ENCODE assay signal across 14 cellular contexts in genomic region chr11:2882681-2883110, GRCh38. TPM values are rescaled to one million over a fixed set of nuclear protein-coding genes. Genes with fewer than 3 reads are reported as not detected.
DNase-seq lines count a peak whose midpoint lies in the region; ATAC-seq and TF ChIP-seq lines count a peak whose summit lies in the region.
"Had no signal": no experiment of that assay in that cellular context is flagged by ENCODE, and none has a peak within 500 bp of the region (broad histone marks: within the 10 kb centered on the region; RNA-seq: fewer than 3 reads in every experiment).

No MANE protein-coding gene starts in this region.

- H3K4me3 ChIP-seq in lower lobe of right lung (peak overlapping the region; percentile 76), skeletal muscle tissue (ENCODE audit: low read length in 3 of 3) (peak overlapping the region; percentile 35 to 74 (median 70))
- H3K4me3 ChIP-seq: SK-N-MC had no signal

- no TSS peak for BruUV-seq in Calu3 (replicated peaks; lab: Mats Ljungman, UMichigan)

- no peak overlapping the region for H3K27ac ChIP-seq in lower lobe of right lung
- no peak overlapping the region for H3K27ac ChIP-seq in skeletal muscle tissue (ENCODE audit: low read depth, low read length)
- H3K27ac ChIP-seq: HL-60, SK-N-MC had no signal

- peak overlapping the region; percentile 70 for H3K27ac Mint-ChIP-seq in Calu3 (ENCODE audit: unreplicated experiment)
- no peak overlapping the region for H3K27ac Mint-ChIP-seq in activated T-helper 2 cell treated with anti-CD3 and anti-CD28 coated beads, Interferon-gamma antibody, Interleukin-2, Interleukin-4, amounts not matched to agents 10 μg/mL and 5 μg/mL and 100 μg/mL, durations not matched to agents 14 hours and 24 hours and 36 hours
- H3K27ac Mint-ChIP-seq: activated CD4-positive, alpha-beta T cell treated with anti-CD3 and anti-CD28 coated beads, Interleukin-2, amount 10 ng/mL, durations not matched to agents 7 days and 5 days; activated naive CD4-positive, alpha-beta T cell treated with anti-CD3 and anti-CD28 coated beads, Interleukin-2, amount 50 U/mL, for 72 hours had no signal

- H3K9ac ChIP-seq in skeletal muscle tissue (ENCODE audit: low read depth in 1 of 3, low read length in 3 of 3): peak overlapping the region in 1 of 3 donors; percentile 33

- H3K9me3 ChIP-seq in lower lobe of right lung (no peaks in the 10 kb centered on the region), skeletal muscle tissue (ENCODE audit: control insufficient read depth in 3 of 3, low read length in 3 of 3) (peaks cover 0 to 4% (median 0%) of the 10 kb centered on the region in 3 donors)
- H3K9me3 ChIP-seq: tibial artery had no signal

- DNase-seq in Calu3 (no peak), lower lobe of right lung (no peak), SK-N-DZ (ENCODE audit: low spot score) (no peak), glomerular visceral epithelial cell (ENCODE audit: extremely low spot score) (no peak)
- DNase-seq in activated T-helper 2 cell treated with anti-CD3 and anti-CD28 coated beads, Interferon-gamma antibody, Interleukin-2, Interleukin-4, amounts not matched to agents 10 μg/mL and 5 μg/mL and 100 μg/mL, durations not matched to agents 14 hours and 24 hours and 36 hours (ENCODE audit: low spot score): no peak
- DNase-seq: activated CD4-positive, alpha-beta T cell treated with anti-CD3 and anti-CD28 coated beads, Interleukin-2, amount 10 ng/mL, durations not matched to agents 7 days and 5 days; effector memory CD4-positive, alpha-beta T cell had no signal

- no peaks in the 10 kb centered on the region for H3K36me3 ChIP-seq in lower lobe of right lung
- peaks cover 3 to 6% (median 6%) of the 10 kb centered on the region in 3 donors for H3K36me3 ChIP-seq in skeletal muscle tissue (ENCODE audit: control insufficient read depth in 3 of 3, insufficient read depth in 3 of 3, low read length in 3 of 3)

- intact Hi-C loops in Calu3 (cut with micrococcal nuclease; ENCODE audit: unreplicated experiment): loop anchor here (10.0 kb wide), 1 partner anchor 448 kb away; no protein-coding TSS in a partner anchor
- intact Hi-C loops in activated T-helper 2 cell treated with anti-CD3 and anti-CD28 coated beads, Interferon-gamma antibody, Interleukin-2, Interleukin-4, amounts not matched to agents 10 μg/mL and 5 μg/mL and 100 μg/mL, durations not matched to agents 14 hours and 24 hours and 36 hours (cut with micrococcal nuclease): no loop called here
- intact Hi-C loops in lower lobe of right lung (cut with DNase I): no loop called here

- H3K27me3 ChIP-seq in lower lobe of right lung (ENCODE audit: low read depth) (no peaks in the 10 kb centered on the region), skeletal muscle tissue (ENCODE audit: control insufficient read depth in 3 of 3, insufficient read depth in 3 of 3, low read length in 3 of 3) (no peaks in the 10 kb centered on the region)
- H3K27me3 ChIP-seq: tibial artery had no signal

- ATAC-seq in lower lobe of right lung (no peak), HG03565 (IDR thresholded peaks at IDR 0.05; ENCODE audit: unreplicated experiment) (no peak), HG03469 (IDR thresholded peaks at IDR 0.05; ENCODE audit: unreplicated experiment) (no peak)
- ATAC-seq: activated naive CD4-positive, alpha-beta T cell treated with anti-CD3 and anti-CD28 coated beads, Interleukin-2, amount 50 U/mL, for 72 hours had no signal

- CTCF ChIA-PET in Calu3 (lab: Charles Lee): no interaction called here

- peak overlapping the region; percentile 50 for H3K4me3 Mint-ChIP-seq in Calu3 (ENCODE audit: low read depth, unreplicated experiment)
- peak overlapping the region; percentile 75 for H3K4me3 Mint-ChIP-seq in activated T-helper 2 cell treated with anti-CD3 and anti-CD28 coated beads, Interferon-gamma antibody, Interleukin-2, Interleukin-4, amounts not matched to agents 10 μg/mL and 5 μg/mL and 100 μg/mL, durations not matched to agents 14 hours and 24 hours and 36 hours (ENCODE audit: low read depth)
- H3K4me3 Mint-ChIP-seq: activated CD4-positive, alpha-beta T cell treated with anti-CD3 and anti-CD28 coated beads, Interleukin-2, amount 10 ng/mL, durations not matched to agents 7 days and 5 days had no signal

- peaks cover 40% of the 10 kb centered on the region for H3K27me3 Mint-ChIP-seq in Calu3 (ENCODE audit: unreplicated experiment)
- peaks cover 33% of the 10 kb centered on the region for H3K27me3 Mint-ChIP-seq in activated T-helper 2 cell treated with anti-CD3 and anti-CD28 coated beads, Interferon-gamma antibody, Interleukin-2, Interleukin-4, amounts not matched to agents 10 μg/mL and 5 μg/mL and 100 μg/mL, durations not matched to agents 14 hours and 24 hours and 36 hours (ENCODE audit: low read depth)

- H3K4me1 ChIP-seq in lower lobe of right lung: peaks cover 24% of the 10 kb centered on the region
- peaks cover 13 to 28% (median 24%) of the 10 kb centered on the region in 3 donors for H3K4me1 ChIP-seq in skeletal muscle tissue (ENCODE audit: control insufficient read depth in 3 of 3, insufficient read depth in 3 of 3, low read length in 3 of 3)

- H3K9me3 Mint-ChIP-seq in Calu3 (ENCODE audit: low read depth, unreplicated experiment): no peaks in the 10 kb centered on the region
- no peaks in the 10 kb centered on the region for H3K9me3 Mint-ChIP-seq in activated T-helper 2 cell treated with anti-CD3 and anti-CD28 coated beads, Interferon-gamma antibody, Interleukin-2, Interleukin-4, amounts not matched to agents 10 μg/mL and 5 μg/mL and 100 μg/mL, durations not matched to agents 14 hours and 24 hours and 36 hours
- H3K9me3 Mint-ChIP-seq: activated CD4-positive, alpha-beta T cell treated with anti-CD3 and anti-CD28 coated beads, Interleukin-2, amount 10 ng/mL, durations not matched to agents 7 days and 5 days; activated naive CD4-positive, alpha-beta T cell treated with anti-CD3 and anti-CD28 coated beads, Interleukin-2, amount 50 U/mL, for 72 hours had no signal

- peaks cover 16% of the 10 kb centered on the region for H3K36me3 Mint-ChIP-seq in Calu3 (ENCODE audit: insufficient read depth, unreplicated experiment)
- H3K36me3 Mint-ChIP-seq in activated T-helper 2 cell treated with anti-CD3 and anti-CD28 coated beads, Interferon-gamma antibody, Interleukin-2, Interleukin-4, amounts not matched to agents 10 μg/mL and 5 μg/mL and 100 μg/mL, durations not matched to agents 14 hours and 24 hours and 36 hours (ENCODE audit: low read depth): no peaks in the 10 kb centered on the region

- no peaks in the 10 kb centered on the region for H3K4me1 Mint-ChIP-seq in Calu3 (ENCODE audit: low read depth, unreplicated experiment)
- H3K4me1 Mint-ChIP-seq in activated T-helper 2 cell treated with anti-CD3 and anti-CD28 coated beads, Interferon-gamma antibody, Interleukin-2, Interleukin-4, amounts not matched to agents 10 μg/mL and 5 μg/mL and 100 μg/mL, durations not matched to agents 14 hours and 24 hours and 36 hours (ENCODE audit: low read depth): peaks cover 4% of the 10 kb centered on the region

- no peak for TF ChIP-seq CTCF in Calu3 (IDR thresholded peaks at IDR 0.05; ENCODE audit: unreplicated experiment)
- TF ChIP-seq CTCF in lower lobe of right lung (IDR thresholded peaks at IDR 0.05): no peak

RNA-seq across cellular contexts. Expression of gene CDKN1C, which starts 2.9 kb away (rescaled TPM):
- 2.2 and 2.4 TPM in 2 replicates for total RNA-seq in Calu3 (2022)
- total RNA-seq in activated T-helper 2 cell treated with anti-CD3 and anti-CD28 coated beads, Interferon-gamma antibody, Interleukin-2, Interleukin-4, amounts not matched to agents 10 μg/mL and 5 μg/mL and 100 μg/mL, durations not matched to agents 14 hours and 24 hours and 36 hours: 1.7 TPM in 2 replicates
- total RNA-seq in lower lobe of right lung: 39.5 TPM
- 209 TPM for total RNA-seq in skeletal muscle tissue
- 7.0 and 7.8 TPM in 2 replicates for polyA plus RNA-seq in SK-N-DZ (2014; cell fraction: cytosol; rRNA removed)
- polyA plus RNA-seq in SK-N-DZ (2014; cell fraction: nucleus; rRNA removed): 5.4 and 5.8 TPM in 2 replicates

RNA-seq across cellular contexts. Expression of gene PHLDA2, which starts 46.5 kb away (rescaled TPM):
- total RNA-seq in Calu3 (2022) (111 and 142 TPM in 2 replicates), lower lobe of right lung (7.2 TPM), skeletal muscle tissue (not detected)
- total RNA-seq in activated T-helper 2 cell treated with anti-CD3 and anti-CD28 coated beads, Interferon-gamma antibody, Interleukin-2, Interleukin-4, amounts not matched to agents 10 μg/mL and 5 μg/mL and 100 μg/mL, durations not matched to agents 14 hours and 24 hours and 36 hours: 34.5 and 34.7 TPM in 2 replicates
- not detected in 2 replicates for polyA plus RNA-seq in SK-N-DZ (2014; cell fraction: cytosol; rRNA removed)
- not detected in 2 replicates for polyA plus RNA-seq in SK-N-DZ (2014; cell fraction: nucleus; rRNA removed)

Comparison
In these comparisons a context has a peak if more than half of its experiments do, and no peak if none do; other contexts are left out.
1. RNA of gene CDKN1C, which starts 2.9 kb away (total RNA-seq): 209 TPM in skeletal muscle tissue (single experiment) and 39.5 TPM in lower lobe of right lung (single experiment); 2.2 to 2.4 TPM in Calu3 and 1.7 TPM in activated T-helper 2 cell treated with anti-CD3 and anti-CD28 coated beads, Interferon-gamma antibody, Interleukin-2, Interleukin-4, amounts not matched to agents 10 μg/mL and 5 μg/mL and 100 μg/mL, durations not matched to agents 14 hours and 24 hours and 36 hours; every median in the first group is over 10 times any median in the second.